In the genomic region with DNA sequence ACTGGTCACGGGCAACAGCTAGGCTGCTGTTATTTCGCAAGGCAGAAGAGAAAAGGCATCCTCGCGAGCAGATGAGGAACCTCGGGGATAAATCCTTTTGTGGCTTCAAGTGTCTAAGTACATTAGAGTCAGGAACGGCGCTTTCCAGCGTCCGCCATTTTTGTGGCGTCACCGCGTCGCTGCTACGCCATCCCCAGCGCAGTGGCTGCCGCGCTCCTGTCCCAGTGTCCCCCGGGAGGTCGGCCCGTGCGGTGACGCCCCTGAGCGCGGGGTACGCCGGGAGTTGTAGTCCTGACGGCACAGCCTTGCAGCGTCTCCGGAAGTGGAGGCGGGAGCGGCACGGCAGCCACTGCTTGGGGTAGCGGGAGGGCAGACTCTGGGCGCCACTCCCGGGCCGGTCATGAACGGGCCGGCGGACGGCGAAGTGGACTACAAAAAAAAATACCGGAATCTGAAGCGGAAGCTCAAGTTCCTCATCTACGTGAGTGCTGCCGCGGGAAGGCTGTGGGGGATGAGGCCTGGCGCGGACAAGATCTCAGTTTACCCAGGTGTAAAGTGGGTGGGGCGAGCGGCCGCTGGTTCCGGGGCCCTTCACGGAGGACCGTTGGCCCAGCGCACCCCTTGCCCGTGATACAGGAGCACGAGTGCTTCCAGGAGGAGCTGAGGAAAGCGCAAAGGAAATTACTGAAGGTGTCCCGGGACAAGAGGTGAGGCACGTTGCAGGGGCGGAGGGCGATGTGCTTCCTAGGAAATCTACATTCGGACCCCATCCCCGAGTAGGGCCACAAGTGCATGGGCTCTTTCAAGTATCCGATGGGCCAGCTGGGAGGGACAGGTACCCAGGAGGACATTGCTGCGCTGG, we compare ENCODE assay signal across 8 cellular contexts.
A peak's percentile ranks its signal among the peaks of the same experiment; 100 is the strongest.
DNase-seq lines count a peak whose midpoint lies in the region; ATAC-seq lines count a peak whose summit lies in the region.

A gene with protein sequence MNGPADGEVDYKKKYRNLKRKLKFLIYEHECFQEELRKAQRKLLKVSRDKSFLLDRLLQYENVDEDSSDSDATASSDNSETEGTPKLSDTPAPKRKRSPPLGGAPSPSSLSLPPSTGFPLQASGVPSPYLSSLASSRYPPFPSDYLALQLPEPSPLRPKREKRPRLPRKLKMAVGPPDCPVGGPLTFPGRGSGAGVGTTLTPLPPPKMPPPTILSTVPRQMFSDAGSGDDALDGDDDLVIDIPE (plus strand): TSS at position 331 of the 862 bp plus-strand sequence. CDS start 70 bp downstream, at position 401.

- ATAC-seq in GM18909 (IDR thresholded peaks at IDR 0.05; ENCODE audit: poor library complexity, unreplicated experiment) (peak; percentile 96), HG03175 (IDR thresholded peaks at IDR 0.05; ENCODE audit: unreplicated experiment) (peak; percentile 95)

- peak; percentile 99 for DNase-seq in AG08396 (ENCODE audit: low spot score)
- peak; percentile 99 for DNase-seq in NCI-H345 treated with DMSO at 0.1 percent for 48 hours (lab: John Stamatoyannopoulos, UW; ENCODE audit: unreplicated experiment)
- peak; percentile 98 to 99 (median 99) for DNase-seq in activated CD4-positive, CD25-positive, alpha-beta regulatory T cell (lab: John Stamatoyannopoulos, UW)
- peak; percentile 98 for DNase-seq in central memory CD4-positive, alpha-beta T cell
- DNase-seq in inferior parietal cortex (ENCODE audit: extremely low spot score) = peak; percentile 98
- DNase-seq in stimulated activated CD4-positive, alpha-beta T cell treated with anti-CD3 and anti-CD28 coated beads, Interleukin-12 subunit alpha, Interleukin-12 subunit beta, amount 100 ng/mL, for 4 hours = peak; percentile 99

Comparison
In these comparisons a context has a peak if more than half of its experiments do, and no peak if none do; other contexts are left out.
1. Peak in every context shown above with its lines: DNase-seq and ATAC-seq.